13 cellular contexts compared by ENCODE assay signal in the genomic region with DNA sequence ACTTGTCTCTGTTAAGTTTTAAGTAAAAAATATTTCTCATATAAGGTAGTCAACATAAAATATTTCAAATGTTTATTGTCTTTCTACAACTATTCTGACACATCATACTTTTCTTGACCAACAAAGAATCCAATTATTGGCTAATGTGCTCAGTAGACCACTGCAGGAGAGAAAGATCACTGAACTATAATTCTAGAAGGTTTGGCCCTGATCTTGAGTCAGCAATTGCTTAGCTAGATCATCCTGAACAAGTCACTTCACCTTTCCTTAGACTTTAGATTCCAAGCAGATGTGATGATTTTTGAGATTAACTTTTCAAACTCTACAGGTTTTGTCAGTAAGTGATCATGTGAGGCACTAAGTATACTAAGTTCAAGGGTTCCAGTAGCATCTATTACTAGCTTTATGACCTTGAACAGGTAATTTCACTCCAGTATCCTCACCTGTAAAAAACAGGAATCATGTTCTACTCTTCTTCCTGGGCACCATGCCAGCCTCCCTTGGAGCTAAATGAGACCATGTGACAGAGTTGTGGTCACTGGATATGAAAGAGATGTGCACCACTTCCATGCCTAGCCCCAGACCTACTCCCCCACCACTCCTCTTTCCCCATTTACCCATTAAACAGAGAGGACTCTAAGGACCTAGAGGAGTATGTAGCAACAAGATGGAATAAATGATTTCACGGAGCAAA. TPM values are rescaled to one million over a fixed set of nuclear protein-coding genes. Genes with fewer than 3 reads are reported as not detected.
DNase-seq lines count a peak whose midpoint lies in the region; ATAC-seq and TF ChIP-seq lines count a peak whose summit lies in the region.
"Had no signal": no experiment of that assay in that cellular context is flagged by ENCODE, and none has a peak within 500 bp of the region (broad histone marks: within the 10 kb centered on the region; RNA-seq: fewer than 3 reads in every experiment).

No MANE protein-coding gene starts in this region.

- TF ChIP-seq CTCF in esophagus squamous epithelium (IDR thresholded peaks at IDR 0.05): no peak
- no peak for TF ChIP-seq CTCF in tibial artery (IDR thresholded peaks at IDR 0.05)

- H3K27ac Mint-ChIP-seq in T-cell: no peak overlapping the region

- H3K4me3 Mint-ChIP-seq in T-cell: no peak overlapping the region

- POLR2A ChIA-PET in T-cell (lab: Charles Lee): interaction anchor here in 1 of 2 donors (0.5 kb wide), 1 partner anchor 231 kb away, joined by 3 read pairs; no protein-coding TSS in a partner anchor

- no peak overlapping the region for H3K27ac ChIP-seq in esophagus squamous epithelium
- no peak overlapping the region for H3K27ac ChIP-seq in tibial artery
- H3K27ac ChIP-seq: coronary artery, left ventricle myocardium inferior, neutrophil had no signal

- TF ChIP-seq POLR2A in esophagus squamous epithelium (IDR thresholded peaks at IDR 0.05): no peak

- WGBS in esophagus squamous epithelium, 2 donors: 71 to 100% methylated on average over 1 of the region's 1 CpG

- CTCF ChIA-PET in T-cell (lab: Charles Lee): interaction anchor here (0.5 to 1.5 kb wide), 4 partner anchors 9 to 1082 kb away, joined by 3 to 5 read pairs (median 4); no protein-coding TSS in a partner anchor

- H3K4me1 ChIP-seq in esophagus squamous epithelium: no peaks in the 10 kb centered on the region
- H3K4me1 ChIP-seq in tibial artery: no peaks in the 10 kb centered on the region
- H3K4me1 ChIP-seq: left ventricle myocardium inferior had no signal

- peaks cover 0 to 8% (median 3%) of the 10 kb centered on the region in 3 donors for H3K4me1 Mint-ChIP-seq in T-cell

- H3K4me3 ChIP-seq in esophagus squamous epithelium (no peak overlapping the region), tibial artery (no peak overlapping the region)
- H3K4me3 ChIP-seq: coronary artery, left ventricle myocardium inferior had no signal

- H3K9me3 ChIP-seq in esophagus squamous epithelium (no peaks in the 10 kb centered on the region), tibial artery (no peaks in the 10 kb centered on the region)
- H3K9me3 ChIP-seq: neutrophil had no signal

- H3K36me3 ChIP-seq in esophagus squamous epithelium: no peaks in the 10 kb centered on the region
- H3K36me3 ChIP-seq in tibial artery: no peaks in the 10 kb centered on the region
- H3K36me3 ChIP-seq: left ventricle myocardium inferior, neutrophil had no signal

- no peak for ATAC-seq in T-cell (replicated peaks in 1 of 4)

- intact Hi-C loops in esophagus squamous epithelium (cut with DNase I) (no loop called here), tibial artery (cut with DNase I; ENCODE audit: low total_unique reads) (loop anchor here (10.0 kb wide), 1 partner anchor 126 kb away; no protein-coding TSS in a partner anchor)

- H3K27me3 ChIP-seq in esophagus squamous epithelium: no peaks in the 10 kb centered on the region
- no peaks in the 10 kb centered on the region for H3K27me3 ChIP-seq in tibial artery
- H3K27me3 ChIP-seq: neutrophil had no signal

- H3K36me3 Mint-ChIP-seq in T-cell: peaks cover 6% of the 10 kb centered on the region

- no peaks in the 10 kb centered on the region for H3K27me3 Mint-ChIP-seq in T-cell

- H3K9me3 Mint-ChIP-seq in T-cell: no peaks in the 10 kb centered on the region

- DNase-seq in Daoy (ENCODE audit: low read depth): peak; percentile 17
- peak; percentile 88 for DNase-seq in NCI-H146 (lab: John Stamatoyannopoulos, UW)
- DNase-seq in RPMI8226: peak; percentile 49
- DNase-seq in iris pigment epithelial cell (ENCODE audit: low read depth): peak; percentile 56
- no peak for DNase-seq in esophagus squamous epithelium (lab: John Stamatoyannopoulos, UW)
- no peak for DNase-seq in tibial artery
- no peak for DNase-seq in T-cell
- DNase-seq in activated CD4-positive, alpha-beta T cell treated with anti-CD3 and anti-CD28 coated beads for 48 hours: no peak
- DNase-seq: activated CD4-positive, alpha-beta T cell treated with anti-CD3 and anti-CD28 coated beads for 4 hours; foreskin melanocyte; left ventricle myocardium inferior had no signal

RNA-seq across cellular contexts. Expression of gene PGM2L1, which starts 17.3 kb away (rescaled TPM):
- total RNA-seq in Daoy (2014; rRNA removed; shearing (Covaris generic)): 8.1 and 10.1 TPM in 2 replicates
- 1 to 10 TPM in 2 of 4 donors, under 1 TPM in 2; 0.42 to 2.0 (median 0.89) TPM for total RNA-seq in esophagus squamous epithelium
- 10 to 100 TPM in 4 of 5 donors, 1 to 10 TPM in 1; 8.6 to 17.0 (median 15.0) TPM for total RNA-seq in T-cell

Comparison
In these comparisons a context has a peak if more than half of its experiments do, and no peak if none do; other contexts are left out.
1. DNase-seq: peak in Daoy (single experiment), NCI-H146 (single experiment), RPMI8226 (single experiment) and iris pigment epithelial cell (single experiment); none in esophagus squamous epithelium (single experiment), tibial artery (0 of 2), T-cell (0 of 34) and activated CD4-positive, alpha-beta T cell treated with anti-CD3 and anti-CD28 coated beads for 48 hours (single experiment).